In genomic region chr18:68085251-68085650, GRCh38 we compare ENCODE assay signal across 8 cellular contexts.
"Had no signal": no experiment of that assay in that cellular context is flagged by ENCODE, and none has a peak within 500 bp of the region (broad histone marks: within the 10 kb centered on the region; RNA-seq: fewer than 3 reads in every experiment).

No MANE protein-coding gene starts in this region.

- DNase-seq: GM23248, HFFc6, KBM-7 had no signal

- H3K4me1 ChIP-seq: HAP-1 had no signal

- H3K27ac ChIP-seq: GM23248, KMS-11 had no signal

- H3K4me2 ChIP-seq: KMS-11 had no signal

- H3K27me3 Mint-ChIP-seq: IgD-negative memory B cell had no signal

- ATAC-seq: HCT116, HepG2 had no signal

- H3K9me3 ChIP-seq: HAP-1 had no signal

- H3K4me1 Mint-ChIP-seq: IgD-negative memory B cell had no signal

- H2AFZ ChIP-seq: GM23248 had no signal

- H3K27ac Mint-ChIP-seq: HFFc6, IgD-negative memory B cell had no signal

- H3K36me3 Mint-ChIP-seq: IgD-negative memory B cell had no signal

- H3K4me3 Mint-ChIP-seq: HFFc6, IgD-negative memory B cell had no signal

- H3K9me3 Mint-ChIP-seq: HFFc6 had no signal

- H3K36me3 ChIP-seq: HAP-1 had no signal

- H3K9ac ChIP-seq: GM23248, KMS-11 had no signal

- H3K4me3 ChIP-seq: GM23248, HAP-1 had no signal
